In the genomic region with DNA sequence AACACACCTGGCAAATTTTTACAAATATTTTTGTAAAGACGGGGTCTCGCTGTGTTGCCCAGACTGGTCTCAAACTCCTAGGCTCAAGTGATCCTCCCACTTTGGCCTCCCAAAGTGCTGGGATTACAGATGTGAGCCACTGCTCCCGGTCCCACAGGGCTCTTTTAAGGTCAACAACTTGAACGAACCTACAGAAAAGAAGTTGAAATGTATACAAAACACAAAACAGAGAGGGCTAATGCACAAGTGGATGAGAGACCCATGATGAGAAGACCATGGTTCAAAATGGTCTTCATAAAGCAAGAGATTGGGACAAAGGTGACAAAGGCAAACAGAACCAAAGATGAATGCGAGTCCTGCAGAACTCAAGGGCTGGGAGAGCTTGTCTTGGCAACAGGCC, we compare ENCODE assay signal across 8 cellular contexts.
"Had no signal": no experiment of that assay in that cellular context is flagged by ENCODE, and none has a peak within 500 bp of the region (broad histone marks: within the 10 kb centered on the region; RNA-seq: fewer than 3 reads in every experiment).

No MANE protein-coding gene starts in this region.

- ATAC-seq: HepG2 had no signal

- H3K4me3 Mint-ChIP-seq: H9, IgD-negative memory B cell had no signal

- H3K4me3 ChIP-seq: GM23248 had no signal

- H2AFZ ChIP-seq: GM23248 had no signal

- FAIRE-seq: H54, HepG2 had no signal

- H3K9me3 Mint-ChIP-seq: H9 had no signal

- H3K4me1 Mint-ChIP-seq: IgD-negative memory B cell had no signal

- DNase-seq: GM23248, GOT3, H9, HCEC 1CT had no signal

- H3K9ac ChIP-seq: GM23248 had no signal

- H3K27ac ChIP-seq: GM23248, HL-60 had no signal

- H3K27ac Mint-ChIP-seq: H9, IgD-negative memory B cell had no signal
